In genomic region chr13:40251343-40252032, GRCh38 we compare ENCODE assay signal across 11 cellular contexts.
DNase-seq lines count a peak whose midpoint lies in the region; ATAC-seq and TF ChIP-seq lines count a peak whose summit lies in the region.
"Had no signal": no experiment of that assay in that cellular context is flagged by ENCODE, and none has a peak within 500 bp of the region (broad histone marks: within the 10 kb centered on the region; RNA-seq: fewer than 3 reads in every experiment).

No MANE protein-coding gene starts in this region.

- DNase-seq in activated T-cell treated with anti-CD3 and anti-CD28 coated beads, Interleukin-2, amount 50 U/mL, for 24 hours: peak; percentile 44
- no peak for DNase-seq in activated T-cell treated with anti-CD3 and anti-CD28 coated beads, Interleukin-2, amount 50 U/mL, for 1 hour
- DNase-seq in activated T-helper 2 cell treated with anti-CD3 and anti-CD28 coated beads, Interferon-gamma antibody, Interleukin-2, Interleukin-4, amounts not matched to agents 10 μg/mL and 5 μg/mL and 100 μg/mL, durations not matched to agents 14 hours and 24 hours and 36 hours (ENCODE audit: low spot score): no peak
- DNase-seq in heart left ventricle (no peak), tibial nerve (ENCODE audit: low spot score in 2 of 2) (no peak), AML-193 (lab: John Stamatoyannopoulos, UW) (no peak)
- DNase-seq: activated CD8-positive, alpha-beta memory T cell treated with anti-CD3 and anti-CD28 coated beads for 24 hours; HFFc6; NCI-H2107 had no signal

- TF ChIP-seq POLR2A in heart left ventricle (IDR thresholded peaks at IDR 0.05) (no peak), tibial nerve (IDR thresholded peaks at IDR 0.05) (no peak)

- H3K36me3 Mint-ChIP-seq in activated T-cell treated with anti-CD3 and anti-CD28 coated beads, Interleukin-2, amount 50 U/mL, for 24 hours (ENCODE audit: low read depth): no peaks in the 10 kb centered on the region
- peaks cover 8% of the 10 kb centered on the region for H3K36me3 Mint-ChIP-seq in activated T-helper 2 cell treated with anti-CD3 and anti-CD28 coated beads, Interferon-gamma antibody, Interleukin-2, Interleukin-4, amounts not matched to agents 10 μg/mL and 5 μg/mL and 100 μg/mL, durations not matched to agents 14 hours and 24 hours and 36 hours (ENCODE audit: low read depth)

- H3K9me3 Mint-ChIP-seq in activated T-cell treated with anti-CD3 and anti-CD28 coated beads, Interleukin-2, amount 50 U/mL, for 24 hours: peaks cover 19% of the 10 kb centered on the region
- peaks cover 22% of the 10 kb centered on the region for H3K9me3 Mint-ChIP-seq in activated T-helper 2 cell treated with anti-CD3 and anti-CD28 coated beads, Interferon-gamma antibody, Interleukin-2, Interleukin-4, amounts not matched to agents 10 μg/mL and 5 μg/mL and 100 μg/mL, durations not matched to agents 14 hours and 24 hours and 36 hours

- H3K4me3 Mint-ChIP-seq in activated T-cell treated with anti-CD3 and anti-CD28 coated beads, Interleukin-2, amount 50 U/mL, for 24 hours: no peak overlapping the region
- H3K4me3 Mint-ChIP-seq in activated T-helper 2 cell treated with anti-CD3 and anti-CD28 coated beads, Interferon-gamma antibody, Interleukin-2, Interleukin-4, amounts not matched to agents 10 μg/mL and 5 μg/mL and 100 μg/mL, durations not matched to agents 14 hours and 24 hours and 36 hours (ENCODE audit: low read depth): no peak overlapping the region
- H3K4me3 Mint-ChIP-seq: HFFc6 had no signal

- H3K27ac Mint-ChIP-seq in activated T-cell treated with anti-CD3 and anti-CD28 coated beads, Interleukin-2, amount 50 U/mL, for 24 hours: peak overlapping the region; percentile 87
- peak overlapping the region; percentile 75 for H3K27ac Mint-ChIP-seq in activated T-helper 2 cell treated with anti-CD3 and anti-CD28 coated beads, Interferon-gamma antibody, Interleukin-2, Interleukin-4, amounts not matched to agents 10 μg/mL and 5 μg/mL and 100 μg/mL, durations not matched to agents 14 hours and 24 hours and 36 hours
- H3K27ac Mint-ChIP-seq: HFFc6 had no signal

- H3K4me1 Mint-ChIP-seq in activated T-cell treated with anti-CD3 and anti-CD28 coated beads, Interleukin-2, amount 50 U/mL, for 24 hours (ENCODE audit: low read depth): peaks cover 65% of the 10 kb centered on the region
- H3K4me1 Mint-ChIP-seq in activated T-helper 2 cell treated with anti-CD3 and anti-CD28 coated beads, Interferon-gamma antibody, Interleukin-2, Interleukin-4, amounts not matched to agents 10 μg/mL and 5 μg/mL and 100 μg/mL, durations not matched to agents 14 hours and 24 hours and 36 hours (ENCODE audit: low read depth): peaks cover 32% of the 10 kb centered on the region

- H3K27ac ChIP-seq in heart left ventricle (peak overlapping the region in 4 of 12 donors; percentile 18 to 42 (median 26)), tibial nerve (peak overlapping the region; percentile 10 to 85 (median 65))

- ATAC-seq in heart left ventricle (peak in 3 of 4 donors; percentile 47 to 70 (median 57)), HG03460 (IDR thresholded peaks at IDR 0.05; ENCODE audit: unreplicated experiment) (no peak), GM21360 (IDR thresholded peaks at IDR 0.05; ENCODE audit: unreplicated experiment) (no peak)

- no peaks in the 10 kb centered on the region for H3K27me3 Mint-ChIP-seq in activated T-cell treated with anti-CD3 and anti-CD28 coated beads, Interleukin-2, amount 50 U/mL, for 24 hours
- H3K27me3 Mint-ChIP-seq in activated T-helper 2 cell treated with anti-CD3 and anti-CD28 coated beads, Interferon-gamma antibody, Interleukin-2, Interleukin-4, amounts not matched to agents 10 μg/mL and 5 μg/mL and 100 μg/mL, durations not matched to agents 14 hours and 24 hours and 36 hours (ENCODE audit: low read depth): no peaks in the 10 kb centered on the region

- H3K27me3 ChIP-seq in heart left ventricle (no peaks in the 10 kb centered on the region), tibial nerve (no peaks in the 10 kb centered on the region)

- no peak for TF ChIP-seq CTCF in heart left ventricle (IDR thresholded peaks at IDR 0.05)
- TF ChIP-seq CTCF in tibial nerve (IDR thresholded peaks at IDR 0.05): no peak

- H3K4me1 ChIP-seq in heart left ventricle (peaks cover 0 to 27% (median 3%) of the 10 kb centered on the region in 12 donors), tibial nerve (peaks cover 0 to 38% (median 9%) of the 10 kb centered on the region in 4 donors)

- peaks cover 0 to 9% (median 0%) of the 10 kb centered on the region in 12 donors for H3K9me3 ChIP-seq in heart left ventricle
- peaks cover 0 to 6% (median 0%) of the 10 kb centered on the region in 4 donors for H3K9me3 ChIP-seq in tibial nerve

- WGBS in heart left ventricle, 4 donors: 50 to 92% (median 91%) methylated on average over 1 of the region's 1 CpG
- 43 to 48% methylated on average over 1 of the region's 1 CpG for WGBS in tibial nerve, 2 donors

- intact Hi-C loops in activated T-helper 2 cell treated with anti-CD3 and anti-CD28 coated beads, Interferon-gamma antibody, Interleukin-2, Interleukin-4, amounts not matched to agents 10 μg/mL and 5 μg/mL and 100 μg/mL, durations not matched to agents 14 hours and 24 hours and 36 hours (cut with micrococcal nuclease): loop anchor here (1.0 to 10.0 kb wide), 5 partner anchors 30 to 413 kb away; no protein-coding TSS in a partner anchor
- intact Hi-C loops in heart left ventricle (cut with DNase I): loop anchor here in 1 of 10 donors (10.0 kb wide), 1 partner anchor 433 kb away; no protein-coding TSS in a partner anchor

- peak in 1 of 2 donors; percentile 57 for TF ChIP-seq EP300 in tibial nerve (IDR thresholded peaks at IDR 0.05)

- no peaks in the 10 kb centered on the region for H3K36me3 ChIP-seq in heart left ventricle
- H3K36me3 ChIP-seq in tibial nerve: no peaks in the 10 kb centered on the region

- H3K4me3 ChIP-seq in heart left ventricle (no peak overlapping the region), tibial nerve (no peak overlapping the region)

Comparison
In these comparisons a context has a peak if more than half of its experiments do, and no peak if none do; other contexts are left out.
1. ATAC-seq: peak in heart left ventricle (3 of 4); none in HG03460 (single experiment) and GM21360 (single experiment).